In the genomic region with DNA sequence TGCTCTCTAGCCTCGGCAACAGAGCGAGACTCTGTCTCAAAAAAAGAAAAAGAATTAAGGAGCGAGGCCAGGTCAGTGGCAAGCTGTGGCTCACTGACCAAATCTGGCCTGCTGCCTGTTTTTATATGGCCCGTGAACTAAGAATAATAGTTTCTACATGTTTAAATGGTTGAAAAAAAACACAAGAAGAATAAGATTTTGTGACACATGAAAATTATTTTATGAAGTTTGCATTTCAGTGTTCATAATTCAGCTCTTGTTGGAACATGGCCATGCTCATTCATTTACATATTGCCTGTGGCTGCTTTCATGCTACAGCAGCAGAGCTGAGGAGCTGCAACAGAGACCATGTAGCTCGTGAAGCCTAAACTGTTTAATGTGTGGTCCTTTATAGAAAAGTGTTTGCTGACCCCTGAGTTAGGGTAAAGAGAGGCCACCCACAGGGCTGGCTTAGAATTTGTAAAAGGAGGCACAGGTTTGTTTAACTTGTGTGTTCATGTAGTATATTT, we compare ENCODE assay signal across 8 cellular contexts. TPM values are rescaled to one million over a fixed set of nuclear protein-coding genes. Genes with fewer than 3 reads are reported as not detected.
DNase-seq lines count a peak whose midpoint lies in the region; ATAC-seq and TF ChIP-seq lines count a peak whose summit lies in the region.

No MANE protein-coding gene starts in this region.

- H3K9me3 Mint-ChIP-seq in activated naive CD8-positive, alpha-beta T cell (ENCODE audit: low read depth): no peaks in the 10 kb centered on the region
- peaks cover 4% of the 10 kb centered on the region for H3K9me3 Mint-ChIP-seq in activated naive CD8-positive, alpha-beta T cell treated with anti-CD3 and anti-CD28 coated beads for 36 hours
- no peaks in the 10 kb centered on the region for H3K9me3 Mint-ChIP-seq in immature natural killer cell

- no peak overlapping the region for H3K4me3 ChIP-seq in upper lobe of left lung

- ATAC-seq in upper lobe of left lung (ENCODE audit: low FRiP score in 2 of 2) (no peak), HG02970 (IDR thresholded peaks at IDR 0.05; ENCODE audit: low FRiP score, unreplicated experiment) (no peak)

- peak overlapping the region; percentile 20 for H3K4me3 Mint-ChIP-seq in activated naive CD8-positive, alpha-beta T cell
- H3K4me3 Mint-ChIP-seq in activated naive CD8-positive, alpha-beta T cell treated with anti-CD3 and anti-CD28 coated beads for 36 hours: no peak overlapping the region
- no peak overlapping the region for H3K4me3 Mint-ChIP-seq in immature natural killer cell

- H3K36me3 ChIP-seq in upper lobe of left lung: peaks cover 0 to 9% (median 8%) of the 10 kb centered on the region in 4 donors

- H3K36me3 Mint-ChIP-seq in activated naive CD8-positive, alpha-beta T cell: peaks cover 27% of the 10 kb centered on the region
- peaks cover 56% of the 10 kb centered on the region for H3K36me3 Mint-ChIP-seq in activated naive CD8-positive, alpha-beta T cell treated with anti-CD3 and anti-CD28 coated beads for 36 hours
- peaks cover 7 to 15% (median 11%) of the 10 kb centered on the region in 3 donors for H3K36me3 Mint-ChIP-seq in immature natural killer cell

- no peak for DNase-seq in activated naive CD8-positive, alpha-beta T cell treated with anti-CD3 and anti-CD28 coated beads for 36 hours
- DNase-seq in RPMI7951 (ENCODE audit: low read depth) (peak; percentile 39), immature natural killer cell (no peak), upper lobe of left lung (no peak), D341Med (ENCODE audit: low spot score) (no peak), COLO829 (ENCODE audit: low spot score) (no peak)

- no peak for TF ChIP-seq POLR2A in upper lobe of left lung (IDR thresholded peaks at IDR 0.05)

- H3K4me1 Mint-ChIP-seq in activated naive CD8-positive, alpha-beta T cell (ENCODE audit: low read depth): peaks cover 71% of the 10 kb centered on the region
- H3K4me1 Mint-ChIP-seq in activated naive CD8-positive, alpha-beta T cell treated with anti-CD3 and anti-CD28 coated beads for 36 hours: peaks cover 56% of the 10 kb centered on the region
- peaks cover 50 to 74% of the 10 kb centered on the region in 2 donors for H3K4me1 Mint-ChIP-seq in immature natural killer cell

- peak overlapping the region; percentile 53 to 91 (median 80) for H3K27ac ChIP-seq in upper lobe of left lung

- peak overlapping the region; percentile 54 for H3K27ac Mint-ChIP-seq in activated naive CD8-positive, alpha-beta T cell
- H3K27ac Mint-ChIP-seq in activated naive CD8-positive, alpha-beta T cell treated with anti-CD3 and anti-CD28 coated beads for 36 hours: no peak overlapping the region
- peak overlapping the region in 4 of 6 donors; percentile 0 to 79 (median 14) for H3K27ac Mint-ChIP-seq in immature natural killer cell

- no peaks in the 10 kb centered on the region for H3K27me3 ChIP-seq in upper lobe of left lung

- no peaks in the 10 kb centered on the region for H3K27me3 Mint-ChIP-seq in activated naive CD8-positive, alpha-beta T cell
- H3K27me3 Mint-ChIP-seq in activated naive CD8-positive, alpha-beta T cell treated with anti-CD3 and anti-CD28 coated beads for 36 hours: no peaks in the 10 kb centered on the region
- H3K27me3 Mint-ChIP-seq in immature natural killer cell (ENCODE audit: low read depth in 3 of 3): peaks cover 0 to 3% (median 0%) of the 10 kb centered on the region in 3 donors

- H3K9me3 ChIP-seq in upper lobe of left lung: no peaks in the 10 kb centered on the region

- peaks cover 26 to 42% (median 29%) of the 10 kb centered on the region in 4 donors for H3K4me1 ChIP-seq in upper lobe of left lung

- 52 to 56% methylated on average over 5 of the region's 5 CpGs for WGBS in upper lobe of left lung, 2 donors

- TF ChIP-seq CTCF in upper lobe of left lung (IDR thresholded peaks at IDR 0.05): no peak

- TF ChIP-seq EP300 in upper lobe of left lung (IDR thresholded peaks at IDR 0.05): no peak

RNA-seq across cellular contexts. Expression of gene MFSD6, which starts 59.5 kb away (rescaled TPM):
- 10 to 100 TPM; 45.6 to 51.1 TPM for total RNA-seq in activated naive CD8-positive, alpha-beta T cell treated with anti-CD3 and anti-CD28 coated beads for 36 hours
- 8.2 and 13.5 TPM in 2 replicates for total RNA-seq in RPMI7951 (2014; rRNA removed; shearing (Covaris generic))
- 10 to 100 TPM in 1 of 3 donors, 1 to 10 TPM in 2; 7.3 to 35.1 (median 8.5) TPM for polyA plus RNA-seq in immature natural killer cell
- 100 to 1,000 TPM in 2 of 6 donors, 10 to 100 TPM in 4; 46.9 to 136 (median 80.4) TPM for total RNA-seq in upper lobe of left lung
